ENCODE assay signal across 13 cellular contexts in genomic region chr22:49964136-49964492, GRCh38. TPM values are rescaled to one million over a fixed set of nuclear protein-coding genes. Genes with fewer than 3 reads are reported as not detected.
A peak's percentile ranks its signal among the peaks of the same experiment; 100 is the strongest.
DNase-seq lines count a peak whose midpoint lies in the region; FAIRE-seq and TF ChIP-seq lines count a peak whose summit lies in the region.
"Had no signal": no experiment of that assay in that cellular context is flagged by ENCODE, and none has a peak within 500 bp of the region (broad histone marks: within the 10 kb centered on the region; RNA-seq: fewer than 3 reads in every experiment).

No MANE protein-coding gene starts in this region.

- H3K4me3 ChIP-seq in breast epithelium = peak overlapping the region; percentile 73 to 95 (median 92)
- no peak overlapping the region for H3K4me3 ChIP-seq in uterus
- H3K4me3 ChIP-seq: SK-N-MC had no signal

- no peaks in the 10 kb centered on the region for H3K9me3 ChIP-seq in breast epithelium
- H3K9me3 ChIP-seq in uterus = no peaks in the 10 kb centered on the region
- H3K9me3 ChIP-seq: ovary had no signal

- TF ChIP-seq POLR2A in breast epithelium (IDR thresholded peaks at IDR 0.05) (no peak), uterus (IDR thresholded peaks at IDR 0.05) (no peak)

- H3K4me1 ChIP-seq in breast epithelium = peaks cover 35 to 45% of the 10 kb centered on the region in 2 donors
- H3K4me1 ChIP-seq in uterus = peaks cover 5 to 40% of the 10 kb centered on the region in 2 donors

- no peaks in the 10 kb centered on the region for H3K36me3 ChIP-seq in breast epithelium
- no peaks in the 10 kb centered on the region for H3K36me3 ChIP-seq in uterus
- H3K36me3 ChIP-seq: ovary had no signal

- no peak for FAIRE-seq in frontal cortex (lab: Jason Lieb, UNC)

- no peaks in the 10 kb centered on the region for H3K27me3 ChIP-seq in breast epithelium
- no peaks in the 10 kb centered on the region for H3K27me3 ChIP-seq in uterus
- H3K27me3 ChIP-seq: ovary had no signal

- intact Hi-C loops in breast epithelium (cut with DNase I; ENCODE audit: low total_unique reads) = no loop called here
- intact Hi-C loops in uterus (cut with DNase I; ENCODE audit: low total_unique reads) = no loop called here

- DNase-seq in stimulated activated CD4-positive, alpha-beta T cell treated with anti-CD3 and anti-CD28 coated beads, Interleukin-1b, Interleukin-23, amount 100 ng/mL, for 48 hours = peak; percentile 2
- no peak for DNase-seq in stimulated activated CD4-positive, alpha-beta T cell treated with anti-CD3 and anti-CD28 coated beads, Interleukin-12 subunit alpha, Interleukin-12 subunit beta, amount 100 ng/mL, for 4 hours
- DNase-seq in breast epithelium (ENCODE audit: low spot score in 2 of 2) (peak in 1 of 2 donors; percentile 46), mesenteric fat pad (ENCODE audit: low spot score) (peak; percentile 33), uterus (peak; percentile 15 to 19), DMS 273 (lab: John Stamatoyannopoulos, UW; ENCODE audit: unreplicated experiment) (no peak), kidney glomerular epithelial cell (lab: John Stamatoyannopoulos, UW) (no peak), frontal cortex (ENCODE audit: low spot score in 2 of 2) (no peak)
- DNase-seq: KG1 had no signal

- TF ChIP-seq CTCF in breast epithelium (IDR thresholded peaks at IDR 0.05) = no peak
- TF ChIP-seq CTCF in uterus (IDR thresholded peaks at IDR 0.05) = no peak

- H3K27ac ChIP-seq in breast epithelium (peak overlapping the region; percentile 90 to 96), uterus (peak overlapping the region; percentile 93 to 95)

RNA-seq across cellular contexts. Expression of gene PIM3, which starts 3.5 kb away (rescaled TPM):
- total RNA-seq in breast epithelium (10 to 100 TPM; 63.0 to 92.1 (median 87.1) TPM), mesenteric fat pad (124 TPM), uterus (100 to 1,000 TPM in 1 of 4 donors, 10 to 100 TPM in 3; 31.7 to 106 (median 53.6) TPM), frontal cortex (16.3 TPM)

RNA-seq across cellular contexts. Expression of gene CRELD2, which starts 45.7 kb away (rescaled TPM):
- 10 to 100 TPM; 20.6 to 59.3 (median 39.5) TPM for total RNA-seq in breast epithelium
- 36.5 TPM for total RNA-seq in mesenteric fat pad
- total RNA-seq in uterus = 10 to 100 TPM in 2 of 4 donors, 1 to 10 TPM in 2; 3.6 to 37.0 (median 14.6) TPM
- 17.5 TPM for total RNA-seq in frontal cortex

RNA-seq across cellular contexts. Expression of gene ALG12, which starts 45.9 kb away (rescaled TPM):
- 10 to 100 TPM; 16.6 to 22.4 (median 19.7) TPM for total RNA-seq in breast epithelium
- total RNA-seq in mesenteric fat pad = 12.5 TPM
- 10 to 100 TPM; 11.8 to 22.5 (median 18.3) TPM for total RNA-seq in uterus
- total RNA-seq in frontal cortex = 8.6 TPM

RNA-seq across cellular contexts. Expression of gene IL17REL, which starts 48.5 kb away (rescaled TPM):
- total RNA-seq in breast epithelium (not detected), mesenteric fat pad (not detected), uterus (under 1 TPM in 2 of 4 donors, not detected in 2; 0.12 to 0.26 TPM), frontal cortex (under 0.01 TPM)
- total RNA-seq: dermis microvascular lymphatic vessel endothelial cell, subcutaneous adipose tissue had no signal

Comparison
In these comparisons a context has a peak if more than half of its experiments do, and no peak if none do; other contexts are left out.
1. DNase-seq: peak in stimulated activated CD4-positive, alpha-beta T cell treated with anti-CD3 and anti-CD28 coated beads, Interleukin-1b, Interleukin-23, amount 100 ng/mL, for 48 hours (single experiment), mesenteric fat pad (single experiment) and uterus (2 of 2); none in stimulated activated CD4-positive, alpha-beta T cell treated with anti-CD3 and anti-CD28 coated beads, Interleukin-12 subunit alpha, Interleukin-12 subunit beta, amount 100 ng/mL, for 4 hours (single experiment), DMS 273 (single experiment), kidney glomerular epithelial cell (single experiment) and frontal cortex (0 of 2).
2. H3K4me3 ChIP-seq: peak in breast epithelium (3 of 3); none in uterus (0 of 2).